22 cellular contexts compared by ENCODE assay signal in the genomic region with DNA sequence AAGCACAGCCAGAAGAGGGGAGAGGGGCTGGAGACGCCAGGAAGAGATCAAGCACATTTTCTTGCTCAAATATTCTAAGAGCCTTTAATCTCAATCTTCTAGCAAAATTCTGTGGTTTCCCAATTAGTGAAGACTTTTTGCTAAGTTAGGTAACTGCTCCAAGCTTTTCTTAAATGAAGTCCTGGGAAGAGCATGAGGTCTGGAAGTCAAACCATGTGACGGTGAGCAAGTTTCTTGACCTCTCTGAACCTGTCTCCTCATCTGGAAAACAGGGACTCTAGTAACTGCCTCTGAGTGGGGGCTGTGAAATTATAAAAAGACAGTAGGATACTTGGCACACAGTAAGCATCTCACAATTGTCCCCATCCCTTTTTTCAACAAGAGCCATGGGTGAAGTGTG. TPM values are rescaled to one million over a fixed set of nuclear protein-coding genes. Genes with fewer than 3 reads are reported as not detected.
DNase-seq lines count a peak whose midpoint lies in the region; ATAC-seq and TF ChIP-seq lines count a peak whose summit lies in the region.
"Had no signal": no experiment of that assay in that cellular context is flagged by ENCODE, and none has a peak within 500 bp of the region (broad histone marks: within the 10 kb centered on the region; RNA-seq: fewer than 3 reads in every experiment).

No MANE protein-coding gene starts in this region.

- H3K9me3 Mint-ChIP-seq in mesothelial cell of epicardium = peaks cover 4% of the 10 kb centered on the region
- no peaks in the 10 kb centered on the region for H3K9me3 Mint-ChIP-seq in endothelial cell (ENCODE audit: unreplicated experiment)
- H3K9me3 Mint-ChIP-seq: CD4-positive, alpha-beta T cell had no signal

- no peaks in the 10 kb centered on the region for H3K27me3 Mint-ChIP-seq in mesothelial cell of epicardium (ENCODE audit: low read depth)
- peaks cover 2% of the 10 kb centered on the region for H3K27me3 Mint-ChIP-seq in endothelial cell (ENCODE audit: unreplicated experiment)
- H3K27me3 Mint-ChIP-seq: CD4-positive, alpha-beta T cell; IgD-negative memory B cell had no signal

- H3K4me1 Mint-ChIP-seq in mesothelial cell of epicardium (peaks cover 54% of the 10 kb centered on the region), endothelial cell (ENCODE audit: unreplicated experiment) (peaks cover 3% of the 10 kb centered on the region)

- peaks cover 18% of the 10 kb centered on the region for H3F3A ChIP-seq in smooth muscle cell (ENCODE audit: low read depth)

- no peak overlapping the region for H3K4me3 ChIP-seq in smooth muscle cell
- no peak overlapping the region for H3K4me3 ChIP-seq in aorta (ENCODE audit: low read length in 2 of 2)
- H3K4me3 ChIP-seq: GM23338 had no signal

- peaks cover 18% of the 10 kb centered on the region for H3K4me1 ChIP-seq in smooth muscle cell (ENCODE audit: low read depth)
- no peaks in the 10 kb centered on the region for H3K4me1 ChIP-seq in aorta (ENCODE audit: control insufficient read depth in 1 of 2, insufficient read depth in 2 of 2, low read length in 2 of 2)

- peak overlapping the region; percentile 35 for H3K27ac ChIP-seq in smooth muscle cell (ENCODE audit: low read depth)
- H3K27ac ChIP-seq in aorta (ENCODE audit: low read depth in 1 of 2, low read length in 2 of 2) = no peak overlapping the region
- H3K27ac ChIP-seq: C4-2B, HL-60 had no signal

- peak; percentile 44 for DNase-seq in EH (ENCODE audit: low read depth)
- peak; percentile 22 for DNase-seq in fibroblast of peridontal ligament (ENCODE audit: extremely low read depth)
- DNase-seq in mesothelial cell of epicardium (ENCODE audit: low spot score in 2 of 2, unreplicated experiment in 2 of 2) = no peak
- no peak for DNase-seq in smooth muscle cell (lab: John Stamatoyannopoulos, UW; ENCODE audit: unreplicated experiment)
- DNase-seq in endothelial cell (ENCODE audit: low spot score) = no peak
- no peak for DNase-seq in aorta
- no peak for DNase-seq in NCI-H524 treated with DMSO at 0.1 percent for 48 hours (lab: John Stamatoyannopoulos, UW)
- no peak for DNase-seq in stimulated activated naive CD4-positive, alpha-beta T cell treated with Interleukin-2 at 50 U/mL for 16 hours (lab: John Stamatoyannopoulos, UW)
- DNase-seq: AML-193; CD4-positive, alpha-beta T cell; DMS153; DMS79; GF-D8; H7; HFFc6; KBM-7 had no signal

- no peaks in the 10 kb centered on the region for H3K79me2 ChIP-seq in smooth muscle cell (ENCODE audit: low read depth)

- TF ChIP-seq CTCF in mesothelial cell of epicardium (IDR thresholded peaks at IDR 0.05; ENCODE audit: unreplicated experiment) (no peak), smooth muscle cell (IDR thresholded peaks at IDR 0.05; ENCODE audit: borderline replicate concordance, insufficient read depth, poor library complexity, severe bottlenecking) (no peak), endothelial cell (IDR thresholded peaks at IDR 0.05; ENCODE audit: unreplicated experiment) (no peak)

- H3K36me3 ChIP-seq in smooth muscle cell (ENCODE audit: low read depth) = no peaks in the 10 kb centered on the region
- H3K36me3 ChIP-seq in aorta (ENCODE audit: control insufficient read depth in 1 of 2, insufficient read depth in 2 of 2, low read length in 1 of 2) = peaks cover 2 to 6% of the 10 kb centered on the region in 2 donors

- no peak overlapping the region for H3K4me3 Mint-ChIP-seq in mesothelial cell of epicardium
- no peak overlapping the region for H3K4me3 Mint-ChIP-seq in endothelial cell (ENCODE audit: unreplicated experiment)
- H3K4me3 Mint-ChIP-seq: CD4-positive, alpha-beta T cell; GM23338; HFFc6; IgD-negative memory B cell had no signal

- H3K9me3 ChIP-seq in smooth muscle cell (replicated peaks; ENCODE audit: low read depth) (no peaks in the 10 kb centered on the region), aorta (ENCODE audit: control insufficient read depth, low read length) (peaks cover 9% of the 10 kb centered on the region)

- H2AFZ ChIP-seq in smooth muscle cell (ENCODE audit: low read depth) = no peak overlapping the region
- H2AFZ ChIP-seq: GM23338 had no signal

- H3K9ac ChIP-seq in smooth muscle cell (ENCODE audit: low read depth) = no peak overlapping the region

- H3K27ac Mint-ChIP-seq in mesothelial cell of epicardium (peak overlapping the region; percentile 93), endothelial cell (ENCODE audit: unreplicated experiment) (no peak overlapping the region)
- H3K27ac Mint-ChIP-seq: CD4-positive, alpha-beta T cell; GM23338; HFFc6 had no signal

- intact Hi-C loops in aorta (cut with DNase I) = no loop called here

- no peaks in the 10 kb centered on the region for H4K20me1 ChIP-seq in smooth muscle cell (ENCODE audit: low read depth)

- no peak overlapping the region for H3K4me2 ChIP-seq in smooth muscle cell
- H3K4me2 ChIP-seq: GM23338 had no signal

- H3K36me3 Mint-ChIP-seq in mesothelial cell of epicardium (peaks cover 9% of the 10 kb centered on the region), endothelial cell (ENCODE audit: low read depth, unreplicated experiment) (peaks cover 4% of the 10 kb centered on the region)

- 62% methylated on average over 2 of the region's 2 CpGs for WGBS in smooth muscle cell (ENCODE audit: low lambda C conversion rate)
- 94 to 95% methylated on average over 2 of the region's 2 CpGs for WGBS in aorta, 2 donors

- H3K27me3 ChIP-seq in smooth muscle cell (ENCODE audit: low read depth) (no peaks in the 10 kb centered on the region), aorta (ENCODE audit: control insufficient read depth in 1 of 2, insufficient read depth in 2 of 2, low read length in 1 of 2) (no peaks in the 10 kb centered on the region)

- no peak for ATAC-seq in aorta (ENCODE audit: low FRiP score)
- ATAC-seq: GM23338, HCT116 had no signal

RNA-seq across cellular contexts. Expression of gene BDKRB1, which starts 24.1 kb away (rescaled TPM):
- 10.4 to 12.5 TPM (median 10.9 TPM) in 3 replicates for total RNA-seq in mesothelial cell of epicardium
- 17.5 and 28.2 TPM in 2 replicates for total RNA-seq in smooth muscle cell
- 29.3 and 39.6 TPM in 2 replicates for polyA plus RNA-seq in smooth muscle cell
- total RNA-seq in endothelial cell (ENCODE audit: unreplicated experiment) = not detected
- total RNA-seq in aorta = 1 to 10 TPM in 1 of 2 donors, under 1 TPM in 1; 0.36 to 2.8 TPM
- under 1 TPM in 1 of 2 donors, not detected in 1; 0.18 TPM for polyA plus RNA-seq in aorta
- total RNA-seq: CD4-positive, alpha-beta T cell; GM23338; HT1080 had no signal
- polyA plus RNA-seq: GM23338, IgD-negative memory B cell had no signal

Comparison
In these comparisons a context has a peak if more than half of its experiments do, and no peak if none do; other contexts are left out.
1. DNase-seq: peak in EH (single experiment) and fibroblast of peridontal ligament (single experiment); none in mesothelial cell of epicardium (0 of 2), smooth muscle cell (single experiment), endothelial cell (single experiment), aorta (0 of 2), NCI-H524 treated with DMSO at 0.1 percent for 48 hours (single experiment) and stimulated activated naive CD4-positive, alpha-beta T cell treated with Interleukin-2 at 50 U/mL for 16 hours (single experiment).